21 cellular contexts compared by ENCODE assay signal in genomic region chr1:234704106-234704887, GRCh38.
"Had no signal": no experiment of that assay in that cellular context is flagged by ENCODE, and none has a peak within 500 bp of the region (broad histone marks: within the 10 kb centered on the region; RNA-seq: fewer than 3 reads in every experiment).

No MANE protein-coding gene starts in this region.

- H3K27ac ChIP-seq: foreskin keratinocyte, left lung, parathyroid adenoma, spleen, transverse colon had no signal

- H3K9me3 ChIP-seq: esophagus muscularis mucosa, heart right ventricle, left lung, mucosa of descending colon, right atrium auricular region, spleen, transverse colon had no signal

- H3K9ac ChIP-seq: parathyroid adenoma had no signal

- ATAC-seq: foreskin keratinocyte, heart right ventricle, left lung, mucosa of descending colon, WTC11 had no signal

- H3K4me1 ChIP-seq: foreskin keratinocyte, parathyroid adenoma had no signal

- H3K36me3 ChIP-seq: esophagus muscularis mucosa, heart right ventricle, left lung, right atrium auricular region, spleen, transverse colon had no signal

- DNase-seq: activated CD8-positive, alpha-beta memory T cell treated with anti-CD3 and anti-CD28 coated beads for 24 hours; activated effector memory CD4-positive, alpha-beta T cell treated with anti-CD3 and anti-CD28 coated beads, Interleukin-2, amount 50 U/mL, for 16 hours; activated naive CD4-positive, alpha-beta T cell treated with anti-CD3 and anti-CD28 coated beads for 36 hours; amygdala; caudate nucleus; effector CD4-positive, alpha-beta T cell; foreskin keratinocyte; heart right ventricle; left lung; mesendoderm; mucosa of descending colon; nephron progenitor cell; spleen; stimulated activated naive CD4-positive, alpha-beta T cell treated with Interleukin-2 at 50 U/mL for 16 hours; T-helper 2 cell; transverse colon had no signal

- H3K27me3 ChIP-seq: esophagus muscularis mucosa, foreskin keratinocyte, heart right ventricle, left lung, right atrium auricular region, spleen, transverse colon had no signal

- H3K4me3 ChIP-seq: esophagus muscularis mucosa, heart right ventricle, left lung, lung, mucosa of descending colon, right atrium auricular region, spleen, transverse colon had no signal
